9 cellular contexts compared by ENCODE assay signal in the genomic region with DNA sequence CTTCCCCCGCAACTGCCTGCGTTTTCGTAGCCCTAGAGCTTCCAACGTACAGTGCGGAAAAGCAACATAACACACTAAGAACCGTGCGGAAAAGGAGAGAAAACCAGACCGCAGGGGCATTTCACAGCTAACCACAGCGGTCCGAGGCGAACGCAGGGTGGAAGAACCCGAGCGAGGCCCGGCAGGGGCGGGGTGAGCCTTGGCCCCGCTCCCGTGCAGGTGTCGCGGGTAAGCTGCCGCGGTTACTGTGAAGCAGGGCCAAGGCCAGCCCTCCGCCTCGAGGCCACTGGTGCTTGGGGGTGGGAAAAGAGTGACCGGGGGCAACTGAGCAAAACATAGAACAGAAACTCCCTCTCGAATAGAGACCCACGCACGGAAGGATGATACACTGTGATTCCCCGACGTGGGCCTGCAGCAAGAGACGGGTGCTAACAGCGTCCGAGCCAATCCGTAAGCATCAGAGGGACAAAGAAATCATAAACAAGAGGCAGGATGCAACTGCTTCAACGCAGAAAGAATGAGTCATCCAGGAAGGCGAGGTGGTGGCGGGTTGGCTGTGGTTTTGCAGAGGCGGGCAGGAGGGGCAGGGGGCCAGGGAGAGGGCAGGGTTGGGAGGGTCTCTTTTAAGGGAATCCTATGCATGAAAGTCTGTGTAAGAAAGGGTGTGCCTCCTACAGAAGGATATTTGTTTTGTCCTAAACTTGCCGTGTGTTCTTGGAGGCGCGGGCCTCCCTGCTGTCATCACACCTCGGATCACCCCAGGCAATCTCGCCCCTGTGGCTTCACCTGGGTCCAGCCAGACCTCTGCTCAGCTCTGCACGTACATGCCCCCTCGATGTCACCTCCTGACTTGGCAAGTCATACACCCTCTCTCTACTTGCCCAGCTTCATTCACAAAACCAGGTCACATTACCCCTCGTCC. TPM values are rescaled to one million over a fixed set of nuclear protein-coding genes. Genes with fewer than 3 reads are reported as not detected.
DNase-seq lines count a peak whose midpoint lies in the region; ATAC-seq and TF ChIP-seq lines count a peak whose summit lies in the region.
"Had no signal": no experiment of that assay in that cellular context is flagged by ENCODE, and none has a peak within 500 bp of the region (broad histone marks: within the 10 kb centered on the region; RNA-seq: fewer than 3 reads in every experiment).

No MANE protein-coding gene starts in this region.

- H4K20me1 ChIP-seq in Karpas-422 (ENCODE audit: insufficient read depth, low read depth, low read length): no peaks in the 10 kb centered on the region

- TF ChIP-seq EP300 in upper lobe of left lung (IDR thresholded peaks at IDR 0.05): no peak

- peak overlapping the region in 1 of 4 donors; percentile 30 for H3K27ac ChIP-seq in upper lobe of left lung
- H3K27ac ChIP-seq in Karpas-422 (ENCODE audit: low read length): no peak overlapping the region
- H3K27ac ChIP-seq: adrenal gland had no signal

- H3K27me3 Mint-ChIP-seq in activated naive CD4-positive, alpha-beta T cell treated with anti-CD3 and anti-CD28 coated beads for 36 hours (ENCODE audit: low read depth): peaks cover 30% of the 10 kb centered on the region

- no peak overlapping the region for H3K4me2 ChIP-seq in Karpas-422 (ENCODE audit: low read depth, low read length, poor library complexity, severe bottlenecking)

- peak overlapping the region; percentile 61 for H3K27ac Mint-ChIP-seq in activated naive CD4-positive, alpha-beta T cell treated with anti-CD3 and anti-CD28 coated beads for 36 hours

- no peaks in the 10 kb centered on the region for H3K36me3 Mint-ChIP-seq in activated naive CD4-positive, alpha-beta T cell treated with anti-CD3 and anti-CD28 coated beads for 36 hours (ENCODE audit: low read depth)

- intact Hi-C loops in activated naive CD4-positive, alpha-beta T cell treated with anti-CD3 and anti-CD28 coated beads for 36 hours (cut with micrococcal nuclease): loop anchor here (1.0 to 10.0 kb wide), 5 partner anchors 55 to 423 kb away; a partner anchor contains a TSS
- intact Hi-C loops in mucosa of descending colon (cut with DNase I, micrococcal nuclease): no loop called here

- H3K27me3 ChIP-seq in upper lobe of left lung (no peaks in the 10 kb centered on the region), Karpas-422 (ENCODE audit: low read length) (no peaks in the 10 kb centered on the region)

- TF ChIP-seq POLR2A in upper lobe of left lung (IDR thresholded peaks at IDR 0.05): no peak

- no peak overlapping the region for H3K4me3 ChIP-seq in mucosa of descending colon
- H3K4me3 ChIP-seq in upper lobe of left lung: peak overlapping the region in 3 of 4 donors; percentile 6 to 25 (median 9)
- no peak overlapping the region for H3K4me3 ChIP-seq in Karpas-422 (ENCODE audit: low read length)
- H3K4me3 ChIP-seq: adrenal gland had no signal

- H3K9ac ChIP-seq in Karpas-422 (ENCODE audit: low read length): no peak overlapping the region

- peak; percentile 66 for DNase-seq in RPMI7951 (ENCODE audit: low read depth)
- DNase-seq in activated naive CD4-positive, alpha-beta T cell treated with anti-CD3 and anti-CD28 coated beads for 36 hours: peak; percentile 84
- peak in 2 of 3 donors; percentile 42 to 68 for DNase-seq in mucosa of descending colon
- peak in 1 of 2 donors; percentile 80 for DNase-seq in upper lobe of left lung
- DNase-seq in NCI-H187 (lab: John Stamatoyannopoulos, UW): no peak
- no peak for DNase-seq in Karpas-422

- H3K9me2 ChIP-seq in Karpas-422 (replicated peaks; ENCODE audit: insufficient read depth, low read length): no peaks in the 10 kb centered on the region

- H3K4me1 Mint-ChIP-seq in activated naive CD4-positive, alpha-beta T cell treated with anti-CD3 and anti-CD28 coated beads for 36 hours (ENCODE audit: low read depth): peaks cover 18% of the 10 kb centered on the region

- ATAC-seq in GM19043 (IDR thresholded peaks at IDR 0.05; ENCODE audit: low read depth, unreplicated experiment) (peak; percentile 61), HG03442 (IDR thresholded peaks at IDR 0.05; ENCODE audit: unreplicated experiment) (peak; percentile 65), mucosa of descending colon (peak; percentile 74), upper lobe of left lung (ENCODE audit: low FRiP score in 2 of 2) (peak in 1 of 2 donors; percentile 31)

- H3K79me2 ChIP-seq in Karpas-422 (ENCODE audit: low read length): no peaks in the 10 kb centered on the region

- H3K4me3 Mint-ChIP-seq in activated naive CD4-positive, alpha-beta T cell treated with anti-CD3 and anti-CD28 coated beads for 36 hours: peak overlapping the region; percentile 60

- H3K4me1 ChIP-seq in mucosa of descending colon (ENCODE audit: low read depth) (no peaks in the 10 kb centered on the region), upper lobe of left lung (peaks cover 0 to 8% (median 4%) of the 10 kb centered on the region in 4 donors), Karpas-422 (ENCODE audit: low read length) (no peaks in the 10 kb centered on the region)

- TF ChIP-seq CTCF in mucosa of descending colon (IDR thresholded peaks at IDR 0.05) (no peak), upper lobe of left lung (IDR thresholded peaks at IDR 0.05) (no peak)

- H3K9me3 ChIP-seq in mucosa of descending colon: no peaks in the 10 kb centered on the region
- no peaks in the 10 kb centered on the region for H3K9me3 ChIP-seq in upper lobe of left lung
- no peaks in the 10 kb centered on the region for H3K9me3 ChIP-seq in Karpas-422 (ENCODE audit: low read length)
- H3K9me3 ChIP-seq: adrenal gland had no signal

- H3K36me3 ChIP-seq in mucosa of descending colon (ENCODE audit: low read depth) (no peaks in the 10 kb centered on the region), upper lobe of left lung (no peaks in the 10 kb centered on the region), Karpas-422 (ENCODE audit: insufficient read depth, low read length) (no peaks in the 10 kb centered on the region)
- H3K36me3 ChIP-seq: adrenal gland had no signal

- no peak overlapping the region for H2AFZ ChIP-seq in Karpas-422 (ENCODE audit: low read length)

- H3K9me3 Mint-ChIP-seq in activated naive CD4-positive, alpha-beta T cell treated with anti-CD3 and anti-CD28 coated beads for 36 hours: no peaks in the 10 kb centered on the region

- CTCF ChIA-PET in activated naive CD4-positive, alpha-beta T cell treated with anti-CD3 and anti-CD28 coated beads for 36 hours (lab: Charles Lee): interaction anchor here (0.6 to 0.8 kb wide), 4 partner anchors 9 to 425 kb away, joined by 3 to 5 read pairs (median 4); a partner anchor contains a TSS

- 41 to 46% methylated on average over 45 to 46 of the region's 46 CpGs for WGBS in upper lobe of left lung, 2 donors

RNA-seq across cellular contexts. Expression of a gene that starts 7.3 kb away (rescaled TPM):
- total RNA-seq in RPMI7951 (2014; rRNA removed; shearing (Covaris generic)): 2.0 and 2.4 TPM in 2 replicates
- total RNA-seq in activated naive CD4-positive, alpha-beta T cell treated with anti-CD3 and anti-CD28 coated beads for 36 hours: under 1 TPM in 1 of 2 experiments, not detected in 1; 0.15 TPM
- total RNA-seq in mucosa of descending colon: 1 to 10 TPM; 2.9 to 7.7 (median 4.6) TPM
- total RNA-seq in upper lobe of left lung: under 1 TPM in 1 of 6 donors, not detected in 5; 0.20 TPM
- not detected in 2 replicates for total RNA-seq in Karpas-422 (2014; rRNA removed; shearing (Covaris generic); ENCODE audit: low replicate concordance)

Comparison
In these comparisons a context has a peak if more than half of its experiments do, and no peak if none do; other contexts are left out.
1. DNase-seq: peak in RPMI7951 (single experiment), activated naive CD4-positive, alpha-beta T cell treated with anti-CD3 and anti-CD28 coated beads for 36 hours (single experiment) and mucosa of descending colon (2 of 3); none in NCI-H187 (0 of 2) and Karpas-422 (single experiment).
2. H3K4me3 ChIP-seq: peak in upper lobe of left lung (3 of 4); none in mucosa of descending colon (single experiment) and Karpas-422 (single experiment).